ENCODE assay signal across 22 cellular contexts in genomic region chr2:67965246-67965645, GRCh38.
"Had no signal": no experiment of that assay in that cellular context is flagged by ENCODE, and none has a peak within 500 bp of the region (broad histone marks: within the 10 kb centered on the region; RNA-seq: fewer than 3 reads in every experiment).

No MANE protein-coding gene starts in this region.

- H3K4me3 ChIP-seq: ascending aorta, lung, neural progenitor cell, sigmoid colon, testis, uterus had no signal

- H2AFZ ChIP-seq: neural progenitor cell had no signal

- H3K4me2 ChIP-seq: neural progenitor cell had no signal

- ATAC-seq: activated CD4-positive, CD25-positive, alpha-beta regulatory T cell treated with anti-CD3 and anti-CD28 coated beads, Interleukin-2, amount 50 U/mL, for 24 hours; activated CD8-positive, alpha-beta memory T cell treated with anti-CD3 and anti-CD28 coated beads, Interleukin-2, amount 10 ng/mL, durations not matched to agents 7 days and 5 days; activated CD8-positive, alpha-beta T cell treated with anti-CD3 and anti-CD28 coated beads for 36 hours; activated naive CD8-positive, alpha-beta T cell treated with anti-CD3 and anti-CD28 coated beads, Interleukin-2, amount 50 U/mL, for 24 hours; left lobe of liver; naive thymus-derived CD8-positive, alpha-beta T cell; stimulated activated naive B cell treated with anti-CD40 and anti-IgM and Interleukin-4, amounts not matched to agents 10 μg/mL and 1 μg/mL and 100 μg/mL, for 72 hours had no signal

- H3K9ac ChIP-seq: neural progenitor cell had no signal

- DNase-seq: activated CD4-positive, alpha-beta T cell treated with anti-CD3 and anti-CD28 coated beads, Interleukin-2, amount 10 ng/mL, durations not matched to agents 7 days and 5 days; activated CD8-positive, alpha-beta memory T cell treated with anti-CD3 and anti-CD28 coated beads, Interleukin-2, amount 10 ng/mL, durations not matched to agents 7 days and 5 days; activated CD8-positive, alpha-beta T cell treated with anti-CD3 and anti-CD28 coated beads for 36 hours; activated gamma-delta T cell; activated naive CD4-positive, alpha-beta T cell treated with anti-CD3 and anti-CD28 coated beads, Interleukin-2, amount 50 U/mL, for 16 hours; activated naive CD8-positive, alpha-beta T cell treated with anti-CD3 and anti-CD28 coated beads, Interleukin-2, amount 50 U/mL, for 24 hours; brain microvascular endothelial cell; effector memory CD4-positive, alpha-beta T cell; foreskin melanocyte; naive thymus-derived CD8-positive, alpha-beta T cell; sigmoid colon; stimulated activated CD4-positive, alpha-beta T cell treated with anti-CD3 and anti-CD28 coated beads, Interleukin-2, amount 100 ng/mL, for 48 hours; stimulated activated CD8-positive, alpha-beta memory T cell treated with anti-CD3 and anti-CD28 coated beads, Interleukin-4, amount 100 ng/mL, for 48 hours; stimulated activated naive B cell treated with anti-CD40 and anti-IgM and Interleukin-4, amounts not matched to agents 10 μg/mL and 1 μg/mL and 100 μg/mL, for 72 hours; testis; uterus had no signal

- H3K36me3 ChIP-seq: ascending aorta, brain microvascular endothelial cell, neural progenitor cell, sigmoid colon, uterus had no signal

- H3K9me3 ChIP-seq: ascending aorta, sigmoid colon, testis, uterus had no signal

- H3K27me3 ChIP-seq: ascending aorta, brain microvascular endothelial cell, neural progenitor cell, sigmoid colon, testis, uterus had no signal

- H3K4me1 ChIP-seq: ascending aorta, neural progenitor cell, sigmoid colon, testis, uterus had no signal

- H3K27ac ChIP-seq: ascending aorta, brain microvascular endothelial cell, neural progenitor cell, sigmoid colon, testis, uterus, VCaP had no signal
